9 cellular contexts compared by ENCODE assay signal in the genomic region with DNA sequence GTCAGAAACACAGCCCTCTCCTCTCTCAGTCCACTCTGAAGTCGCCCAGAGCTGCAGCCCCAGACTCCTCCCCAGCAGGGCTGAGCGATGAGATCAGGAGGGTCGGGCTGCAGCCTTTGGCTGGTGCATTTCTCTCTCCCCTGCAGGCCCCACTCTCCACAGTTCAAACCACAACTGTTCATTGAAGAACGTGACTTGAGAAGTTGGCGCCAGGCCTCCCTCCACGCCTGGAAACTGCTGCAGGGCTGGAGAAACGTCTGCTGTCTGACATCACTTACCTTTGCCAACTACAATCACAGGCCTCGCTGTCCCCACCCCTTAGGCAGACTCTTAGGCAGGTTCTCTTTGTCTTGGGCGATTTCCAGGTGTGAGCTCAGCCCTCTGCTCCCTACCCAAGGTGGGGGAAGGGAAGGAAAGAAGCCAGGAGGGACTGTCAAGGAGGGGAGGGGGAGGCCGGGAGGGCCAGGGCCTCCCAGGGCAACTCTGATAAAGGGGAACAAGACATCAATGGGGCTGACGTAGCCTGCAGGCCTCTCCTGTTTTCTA. TPM values are rescaled to one million over a fixed set of nuclear protein-coding genes. Genes with fewer than 3 reads are reported as not detected.
DNase-seq lines count a peak whose midpoint lies in the region; ATAC-seq and TF ChIP-seq lines count a peak whose summit lies in the region.
"Had no signal": no experiment of that assay in that cellular context is flagged by ENCODE, and none has a peak within 500 bp of the region (broad histone marks: within the 10 kb centered on the region; RNA-seq: fewer than 3 reads in every experiment).

No MANE protein-coding gene starts in this region.

- in situ Hi-C loops in ACHN (cut with HindIII; ENCODE audit: low pct_ligation_motif_present, low pct_unique_long_range_greater_than_20kb, low sequenced_read_pairs), result no loop called here

- peaks cover 21% of the 10 kb centered on the region; the same call in 1 of the 2 replicates for H3K9me3 ChIP-seq in ES-I3 (ENCODE audit: control insufficient read depth, insufficient read depth, low read length)

- H3K4me3 ChIP-seq in rectal smooth muscle tissue (ENCODE audit: low read length), result no peak overlapping the region

- H3K27ac ChIP-seq in foreskin keratinocyte (peak overlapping the region; percentile 83), rectal smooth muscle tissue (ENCODE audit: low read depth, low read length) (peak overlapping the region; percentile 82)

- ATAC-seq in foreskin keratinocyte (peak; percentile 84), GM21515 (IDR thresholded peaks at IDR 0.05; ENCODE audit: unreplicated experiment) (no peak), GM18858 (IDR thresholded peaks at IDR 0.05; ENCODE audit: unreplicated experiment) (no peak)

- no peaks in the 10 kb centered on the region for H3K36me3 ChIP-seq in ES-I3 (ENCODE audit: insufficient read depth, low read length)
- no peaks in the 10 kb centered on the region for H3K36me3 ChIP-seq in rectal smooth muscle tissue (ENCODE audit: control insufficient read depth, insufficient read depth, low read length)

- H3K4me1 ChIP-seq in ES-I3 (ENCODE audit: insufficient read depth, low read length) (peaks cover 22% of the 10 kb centered on the region), foreskin keratinocyte (peaks cover 26% of the 10 kb centered on the region), rectal smooth muscle tissue (ENCODE audit: control insufficient read depth, insufficient read depth, low read length) (peaks cover 26% of the 10 kb centered on the region)

- H3K9ac ChIP-seq in ES-I3 (ENCODE audit: low read depth, low read length) (peak overlapping the region; percentile 43), rectal smooth muscle tissue (ENCODE audit: low read length) (no peak overlapping the region)

- peak; percentile 4 for TF ChIP-seq CTCF in foreskin keratinocyte (conservative IDR thresholded peaks at IDR 0.05)

- H3K27me3 ChIP-seq in foreskin keratinocyte, result no peaks in the 10 kb centered on the region
- no peaks in the 10 kb centered on the region for H3K27me3 ChIP-seq in rectal smooth muscle tissue (ENCODE audit: control insufficient read depth, insufficient read depth, low read length)

- DNase-seq in NCI-H510A (lab: John Stamatoyannopoulos, UW), result peak; percentile 47
- DNase-seq in foreskin keratinocyte, result peak; percentile 85 to 96
- DNase-seq in ecto neural progenitor cell (ENCODE audit: low spot score), result no peak
- DNase-seq in ACHN, result no peak
- DNase-seq: activated naive CD8-positive, alpha-beta T cell treated with anti-CD3 and anti-CD28 coated beads, Interleukin-2, amount 10 ng/mL, durations not matched to agents 7 days and 5 days had no signal

RNA-seq across cellular contexts. Expression of gene CALML5, which starts 32.8 kb away (rescaled TPM):
- 2.4 and 65.7 TPM in 2 replicates for total RNA-seq in foreskin keratinocyte
- polyA plus RNA-seq in foreskin keratinocyte, result 2.1 and 104 TPM in 2 replicates
- total RNA-seq: activated naive CD8-positive, alpha-beta T cell treated with anti-CD3 and anti-CD28 coated beads, Interleukin-2, amount 10 ng/mL, durations not matched to agents 7 days and 5 days had no signal

RNA-seq across cellular contexts. Expression of gene NET1, which starts 54.2 kb away (rescaled TPM):
- total RNA-seq in foreskin keratinocyte, result 164 and 203 TPM in 2 replicates
- 63.4 and 64.3 TPM in 2 replicates for polyA plus RNA-seq in foreskin keratinocyte

RNA-seq across cellular contexts. Expression of gene CALML3, which starts 58.2 kb away (rescaled TPM):
- total RNA-seq in foreskin keratinocyte, result 2.7 and 4.7 TPM in 2 replicates
- 4.5 and 8.0 TPM in 2 replicates for polyA plus RNA-seq in foreskin keratinocyte
- total RNA-seq: activated naive CD8-positive, alpha-beta T cell treated with anti-CD3 and anti-CD28 coated beads, Interleukin-2, amount 10 ng/mL, durations not matched to agents 7 days and 5 days had no signal

Comparison
In these comparisons a context has a peak if more than half of its experiments do, and no peak if none do; other contexts are left out.
1. DNase-seq: peak in NCI-H510A (single experiment) and foreskin keratinocyte (2 of 2); none in ecto neural progenitor cell (single experiment) and ACHN (single experiment).